In the genomic region with DNA sequence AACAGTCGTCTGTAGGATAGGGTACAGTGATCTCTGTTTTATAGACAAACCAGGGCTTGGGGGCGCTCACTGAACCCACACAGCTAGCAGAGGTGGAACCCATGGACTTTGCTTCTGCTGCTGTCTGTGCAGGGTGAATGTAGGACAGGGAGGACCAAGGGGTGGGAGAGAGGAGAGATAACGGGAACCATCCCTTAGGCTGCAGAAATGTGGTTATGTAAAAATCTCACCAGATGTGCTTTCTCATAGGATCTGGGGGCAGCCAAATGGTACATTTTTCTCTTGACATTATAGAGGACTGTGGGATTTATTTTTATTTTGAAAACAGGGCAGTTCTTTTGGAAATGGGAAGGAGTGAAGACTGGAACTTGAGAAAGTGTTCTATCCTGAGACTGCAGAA, we compare ENCODE assay signal across 31 cellular contexts. TPM values are rescaled to one million over a fixed set of nuclear protein-coding genes. Genes with fewer than 3 reads are reported as not detected.
DNase-seq lines count a peak whose midpoint lies in the region; ATAC-seq, FAIRE-seq and TF ChIP-seq lines count a peak whose summit lies in the region.
"Had no signal": no experiment of that assay in that cellular context is flagged by ENCODE, and none has a peak within 500 bp of the region (broad histone marks: within the 10 kb centered on the region; RNA-seq: fewer than 3 reads in every experiment).

No MANE protein-coding gene starts in this region.

- H4K91ac ChIP-seq in H1 (replicated peaks; ENCODE audit: insufficient read length, low read length), result no peak overlapping the region

- H3K4me1 Mint-ChIP-seq in stimulated activated memory B cell treated with anti-CD40 and anti-IgM and Interleukin-4, amounts not matched to agents 10 μg/mL and 1 μg/mL and 100 μg/mL, for 72 hours, result no peaks in the 10 kb centered on the region
- H3K4me1 Mint-ChIP-seq: activated CD4-positive, alpha-beta T cell treated with anti-CD3 and anti-CD28 coated beads for 36 hours; activated naive CD4-positive, alpha-beta T cell treated with anti-CD3 and anti-CD28 coated beads, Interleukin-2, amount 50 U/mL, for 24 hours; activated T-helper 17 cell treated with anti-CD3 and anti-CD28 coated beads, Interleukin-2, amount 50 U/mL, for 72 hours had no signal

- H2AK5ac ChIP-seq in H1 (ENCODE audit: low read depth, low read length), result 0 out of 2 replicates have a peak overlapping the region, but pooled peaks have one; percentile 82

- 0 out of 2 replicates have a peak overlapping the region, but pooled peaks have one; percentile 29 for H2BK15ac ChIP-seq in H1 (ENCODE audit: low read length)

- H3K79me1 ChIP-seq in H1 (ENCODE audit: low read depth, low read length), result no peaks in the 10 kb centered on the region

- H3K9me2 ChIP-seq in SK-N-SH, result no peaks in the 10 kb centered on the region

- CTCF ChIA-PET in SK-N-SH (lab: Yijun Ruan, JAX), result interaction anchor here (1.4 kb wide), 1 partner anchor 73 kb away, joined by 7 read pairs; no protein-coding TSS in a partner anchor
- CTCF ChIA-PET in H1 (lab: Charles Lee; ENCODE audit: partially characterized antibody), result interaction anchor here (0.6 to 1.5 kb wide), 5 partner anchors 11 to 262 kb away, joined by 3 to 7 read pairs (median 3); no protein-coding TSS in a partner anchor

- H3K9me3 Mint-ChIP-seq in stimulated activated memory B cell treated with anti-CD40 and anti-IgM and Interleukin-4, amounts not matched to agents 10 μg/mL and 1 μg/mL and 100 μg/mL, for 72 hours, result no peaks in the 10 kb centered on the region
- H3K9me3 Mint-ChIP-seq: activated naive CD4-positive, alpha-beta T cell treated with anti-CD3 and anti-CD28 coated beads, Interleukin-2, amount 50 U/mL, for 24 hours; activated T-helper 17 cell treated with anti-CD3 and anti-CD28 coated beads, Interleukin-2, amount 50 U/mL, for 72 hours; CD4-positive, alpha-beta T cell; effector memory CD8-positive, alpha-beta T cell had no signal

- FAIRE-seq in H1 (lab: Jason Lieb, UNC), result no peak

- TF ChIP-seq CTCF in SK-N-SH (IDR thresholded peaks at IDR 0.05) (no peak), H1 (IDR thresholded peaks at IDR 0.05; ENCODE audit: control extremely low read depth in 1 of 3, insufficient read depth in 1 of 3, low read depth in 1 of 3, low read length in 3 of 3) (no peak), transverse colon (IDR thresholded peaks at IDR 0.05) (no peak), WERI-Rb-1 (IDR thresholded peaks at IDR 0.05; ENCODE audit: low read depth, low read length) (no peak)

- H3K23me2 ChIP-seq in H1 (ENCODE audit: low read depth, low read length), result no peaks in the 10 kb centered on the region

- intact Hi-C loops in left ventricle myocardium superior (cut with micrococcal nuclease) (no loop called here), transverse colon (cut with DNase I; ENCODE audit: low total_unique reads) (no loop called here)

- no peak overlapping the region for H3K4me2 ChIP-seq in SK-N-SH
- H3K4me2 ChIP-seq in H1 (ENCODE audit: insufficient read depth in 1 of 2, low read depth in 2 of 2, low read length in 2 of 2), result no peak overlapping the region

- no peak overlapping the region for H4K8ac ChIP-seq in H1 (ENCODE audit: extremely low read depth, insufficient read depth, low read length)

- H3K79me2 ChIP-seq in SK-N-SH (ENCODE audit: insufficient read depth), result no peaks in the 10 kb centered on the region
- no peaks in the 10 kb centered on the region for H3K79me2 ChIP-seq in H1 (ENCODE audit: control insufficient read depth in 1 of 2, insufficient read depth in 2 of 2, low read length in 2 of 2)
- H3K79me2 ChIP-seq: parathyroid adenoma had no signal

- DNase-seq in SK-N-SH (peak; percentile 52), H1 (ENCODE audit: low read depth in 1 of 2, low spot score in 2 of 2) (no peak), left ventricle myocardium superior (no peak), transverse colon (no peak), WERI-Rb-1 (no peak)
- no peak for DNase-seq in stimulated activated CD4-positive, alpha-beta T cell treated with anti-CD3 and anti-CD28 coated beads, Interleukin-12 subunit alpha, Interleukin-12 subunit beta, amount 100 ng/mL, for 4 hours
- DNase-seq: activated CD4-positive, alpha-beta T cell treated with anti-CD3 and anti-CD28 coated beads for 36 hours; anterior cingulate cortex; CD4-positive, alpha-beta T cell; colonic mucosa; DND-41; effector memory CD8-positive, alpha-beta T cell; foreskin fibroblast; kidney glomerular epithelial cell; mesenchymal stem cell; NCI-H1048; NCI-H2107; NCI-H774; Peyer's patch; SIG-M5; stimulated activated CD4-positive, alpha-beta T cell treated with anti-CD3 and anti-CD28 coated beads, Interleukin-4, amount 100 ng/mL, for 4 hours; T-helper 9 cell; trophoblast cell had no signal

- WGBS in SK-N-SH (ENCODE audit: low lambda C conversion rate), result 54% methylated on average over 3 of the region's 3 CpGs
- WGBS in H1 (ENCODE audit: extremely low coverage in 1 of 2, insufficient coverage in 1 of 2, insufficient read length in 1 of 2, insufficient replicate concordance in 2 of 2, low coverage in 1 of 2, low lambda C conversion rate in 2 of 2, missing lambda C conversion rate in 1 of 2), 2 experiments, result 87% methylated on average over 3 of the region's 3 CpGs; no CpG with 5 or more reads in 1 of the 2 experiments
- WGBS in transverse colon (ENCODE audit: low coverage in 1 of 2), 2 donors, result 57 to 100% methylated on average over 1 to 3 of the region's 3 CpGs

- no peak overlapping the region for H3K14ac ChIP-seq in H1 (ENCODE audit: insufficient read length)

- no peaks in the 10 kb centered on the region for H3K27me3 ChIP-seq in SK-N-SH (ENCODE audit: insufficient read depth)
- no peaks in the 10 kb centered on the region for H3K27me3 ChIP-seq in H1 (replicated peaks in 1 of 4; ENCODE audit: control insufficient read depth in 3 of 4, extremely low read depth in 1 of 4, insufficient read depth in 3 of 4, low read length in 3 of 4)
- no peaks in the 10 kb centered on the region for H3K27me3 ChIP-seq in transverse colon
- H3K27me3 ChIP-seq in WERI-Rb-1 (ENCODE audit: insufficient read depth, low read depth, severe bottlenecking), result no peaks in the 10 kb centered on the region
- H3K27me3 ChIP-seq: colonic mucosa, Peyer's patch, right lobe of liver had no signal

- H3K4me3 ChIP-seq in SK-N-SH (ENCODE audit: low read depth in 2 of 2, low read length in 1 of 2) (no peak overlapping the region), H1 (ENCODE audit: extremely low read depth in 1 of 4, insufficient read depth in 2 of 4, low read depth in 3 of 4, low read length in 4 of 4) (no peak overlapping the region), transverse colon (no peak overlapping the region), WERI-Rb-1 (ENCODE audit: low read depth, low read length) (no peak overlapping the region)
- H3K4me3 ChIP-seq: colonic mucosa, Peyer's patch, right lobe of liver had no signal

- H4K5ac ChIP-seq in H1 (ENCODE audit: insufficient read length, low read depth, low read length), result no peak overlapping the region

- no peaks in the 10 kb centered on the region for H3K36me3 Mint-ChIP-seq in stimulated activated memory B cell treated with anti-CD40 and anti-IgM and Interleukin-4, amounts not matched to agents 10 μg/mL and 1 μg/mL and 100 μg/mL, for 72 hours
- H3K36me3 Mint-ChIP-seq: activated naive CD4-positive, alpha-beta T cell treated with anti-CD3 and anti-CD28 coated beads, Interleukin-2, amount 50 U/mL, for 24 hours had no signal

- H3K56ac ChIP-seq in H1 (replicated peaks; ENCODE audit: insufficient read length, low read depth, low read length), result no peak overlapping the region

- H3K4me1 ChIP-seq in SK-N-SH (ENCODE audit: control insufficient read depth in 1 of 2, insufficient read depth in 2 of 2, low read depth in 1 of 2, low read length in 1 of 2), result peaks cover 0 to 2% of the 10 kb centered on the region in 2 experiments; a peak in 1 of 4 replicates
- peaks cover 0 to 9% (median 4%) of the 10 kb centered on the region in 4 experiments; a peak in 4 of 7 replicates for H3K4me1 ChIP-seq in H1 (replicated peaks in 1 of 4; ENCODE audit: control insufficient read depth in 3 of 4, insufficient read depth in 4 of 4, low read length in 3 of 4)
- H3K4me1 ChIP-seq in transverse colon, result peaks cover 0 to 21% (median 1%) of the 10 kb centered on the region in 4 donors
- H3K4me1 ChIP-seq: colonic mucosa, parathyroid adenoma, Peyer's patch had no signal

- POLR2A ChIA-PET in SK-N-SH (lab: Yijun Ruan, JAX), result interaction anchor here (0.8 kb wide), 1 partner anchor 10 kb away, joined by 3 read pairs; no protein-coding TSS in a partner anchor
- POLR2A ChIA-PET in H1 (lab: Charles Lee; ENCODE audit: partially characterized antibody), result no interaction called here

- H3K9ac ChIP-seq in SK-N-SH (no peak overlapping the region), H1 (replicated peaks in 1 of 4; ENCODE audit: extremely low read depth in 1 of 4, low read depth in 3 of 4, low read length in 3 of 4) (no peak overlapping the region)
- H3K9ac ChIP-seq: parathyroid adenoma had no signal

- H3F3A ChIP-seq in SK-N-SH (replicated peaks; ENCODE audit: insufficient read depth), result no peaks in the 10 kb centered on the region

- H3K9me3 ChIP-seq in SK-N-SH, result no peaks in the 10 kb centered on the region
- no peaks in the 10 kb centered on the region for H3K9me3 ChIP-seq in H1 (ENCODE audit: insufficient read depth in 2 of 2, low read depth in 1 of 2, low read length in 1 of 2)
- no peaks in the 10 kb centered on the region for H3K9me3 ChIP-seq in transverse colon
- H3K9me3 ChIP-seq in WERI-Rb-1 (ENCODE audit: severe bottlenecking), result no peaks in the 10 kb centered on the region
- H3K9me3 ChIP-seq: colonic mucosa, Peyer's patch, right lobe of liver had no signal

- no peaks in the 10 kb centered on the region for H4K20me1 ChIP-seq in SK-N-SH (ENCODE audit: insufficient read depth)
- no peaks in the 10 kb centered on the region for H4K20me1 ChIP-seq in H1 (replicated peaks in 1 of 2; ENCODE audit: control insufficient read depth in 1 of 2, insufficient read depth in 2 of 2, low read length in 2 of 2)

- no peak overlapping the region for H3K27ac Mint-ChIP-seq in stimulated activated memory B cell treated with anti-CD40 and anti-IgM and Interleukin-4, amounts not matched to agents 10 μg/mL and 1 μg/mL and 100 μg/mL, for 72 hours
- H3K27ac Mint-ChIP-seq: activated CD4-positive, alpha-beta T cell treated with anti-CD3 and anti-CD28 coated beads for 36 hours; activated naive CD4-positive, alpha-beta T cell treated with anti-CD3 and anti-CD28 coated beads, Interleukin-2, amount 50 U/mL, for 24 hours; activated T-helper 17 cell treated with anti-CD3 and anti-CD28 coated beads, Interleukin-2, amount 50 U/mL, for 72 hours; CD4-positive, alpha-beta T cell; effector memory CD8-positive, alpha-beta T cell had no signal

- H2BK5ac ChIP-seq in H1 (ENCODE audit: low read depth, low read length), result no peak overlapping the region

- H3K27me3 Mint-ChIP-seq in stimulated activated memory B cell treated with anti-CD40 and anti-IgM and Interleukin-4, amounts not matched to agents 10 μg/mL and 1 μg/mL and 100 μg/mL, for 72 hours, result peaks cover 22% of the 10 kb centered on the region

- H3K18ac ChIP-seq in H1 (ENCODE audit: extremely low read depth, low read length), result no peak overlapping the region

- no peaks in the 10 kb centered on the region for H3K36me3 ChIP-seq in SK-N-SH (replicated peaks in 1 of 2; ENCODE audit: control insufficient read depth in 1 of 2, insufficient read depth in 2 of 2, low read length in 1 of 2)
- H3K36me3 ChIP-seq in H1 (ENCODE audit: control insufficient read depth in 2 of 4, insufficient read depth in 4 of 4, low read length in 3 of 4), result no peaks in the 10 kb centered on the region
- H3K36me3 ChIP-seq in transverse colon, result no peaks in the 10 kb centered on the region
- H3K36me3 ChIP-seq in WERI-Rb-1, result no peaks in the 10 kb centered on the region
- H3K36me3 ChIP-seq: colonic mucosa, Peyer's patch, right lobe of liver had no signal

- H3K23ac ChIP-seq in H1 (ENCODE audit: insufficient read length), result no peak overlapping the region

- no peak for TF ChIP-seq RAD21 in SK-N-SH (IDR thresholded peaks at IDR 0.05; ENCODE audit: low read length)
- TF ChIP-seq RAD21 in H1 (IDR thresholded peaks at IDR 0.05 in 1 of 2, conservative IDR thresholded peaks at IDR 0.05 in 1 of 2; ENCODE audit: low read depth in 2 of 2, low read length in 2 of 2), result no peak

- in situ Hi-C loops in transverse colon (cut with MboI; ENCODE audit: low pct_ligation_motif_present in 1 of 4, low pct_unique_long_range_greater_than_20kb in 1 of 4, low sequenced_read_pairs in 3 of 4), result no loop called here

- TF ChIP-seq POLR2A in H1 (IDR thresholded peaks at IDR 0.05; ENCODE audit: control extremely low read depth in 1 of 2, low read depth in 2 of 2, low read length in 2 of 2), result no peak
- TF ChIP-seq POLR2A in transverse colon (IDR thresholded peaks at IDR 0.05), result no peak

- H3K4ac ChIP-seq in H1 (replicated peaks; ENCODE audit: insufficient read length, low read depth, low read length), result no peak overlapping the region

- H2BK20ac ChIP-seq in H1 (ENCODE audit: low read length), result no peak overlapping the region

- H3K27ac ChIP-seq in SK-N-SH (ENCODE audit: low read depth in 2 of 2, low read length in 1 of 2) (no peak overlapping the region), H1 (ENCODE audit: low read depth, low read length) (no peak overlapping the region), transverse colon (peak overlapping the region in 3 of 4 donors; percentile 39 to 61 (median 51)), WERI-Rb-1 (no peak overlapping the region)
- H3K27ac ChIP-seq: 22Rv1, colonic mucosa, parathyroid adenoma, right lobe of liver had no signal

- no peak overlapping the region for H3K4me3 Mint-ChIP-seq in stimulated activated memory B cell treated with anti-CD40 and anti-IgM and Interleukin-4, amounts not matched to agents 10 μg/mL and 1 μg/mL and 100 μg/mL, for 72 hours
- H3K4me3 Mint-ChIP-seq: activated CD4-positive, alpha-beta T cell treated with anti-CD3 and anti-CD28 coated beads for 36 hours; activated naive CD4-positive, alpha-beta T cell treated with anti-CD3 and anti-CD28 coated beads, Interleukin-2, amount 50 U/mL, for 24 hours; activated T-helper 17 cell treated with anti-CD3 and anti-CD28 coated beads, Interleukin-2, amount 50 U/mL, for 72 hours; CD4-positive, alpha-beta T cell; effector memory CD8-positive, alpha-beta T cell had no signal

- no peak overlapping the region for H2BK120ac ChIP-seq in H1 (replicated peaks; ENCODE audit: low read depth, low read length)

- ATAC-seq in SK-N-SH treated with all-trans-retinoic acid at 6 μM for 48 hours (no peak), left ventricle myocardium superior (peak; percentile 90)
- no peak for ATAC-seq in stimulated activated memory B cell treated with anti-CD40 and anti-IgM and Interleukin-4, amounts not matched to agents 10 μg/mL and 1 μg/mL and 100 μg/mL, for 72 hours
- ATAC-seq: activated CD4-positive, alpha-beta T cell treated with anti-CD3 and anti-CD28 coated beads for 36 hours; activated T-helper 17 cell treated with anti-CD3 and anti-CD28 coated beads, Interleukin-2, amount 50 U/mL, for 72 hours; effector memory CD8-positive, alpha-beta T cell; right lobe of liver had no signal

- TF ChIP-seq EP300 in SK-N-SH (IDR thresholded peaks at IDR 0.05; ENCODE audit: borderline replicate concordance in 1 of 2, low read depth in 1 of 2, low read length in 1 of 2), result no peak; a peak in 1 of 4 replicates
- no peak for TF ChIP-seq EP300 in H1 (IDR thresholded peaks at IDR 0.05; ENCODE audit: borderline replicate concordance in 1 of 2, low read depth in 2 of 2, low read length in 2 of 2)
- TF ChIP-seq EP300 in transverse colon (IDR thresholded peaks at IDR 0.05; ENCODE audit: low read depth), result no peak

- no peak overlapping the region for H2BK12ac ChIP-seq in H1 (ENCODE audit: low read depth, low read length)

- no peak overlapping the region for H2AFZ ChIP-seq in SK-N-SH (ENCODE audit: low read depth)
- no peak overlapping the region for H2AFZ ChIP-seq in H1 (ENCODE audit: low read length)
- H2AFZ ChIP-seq: parathyroid adenoma had no signal

RNA-seq across cellular contexts. Expression of gene NFASC, which starts 8.7 kb away (rescaled TPM):
- polyA plus RNA-seq in SK-N-SH (2012; rRNA removed) (4.6 and 6.0 TPM in 2 replicates), H1 (2011; rRNA removed) (5.0 and 6.9 TPM in 2 replicates)
- 2.2 and 3.3 TPM in 2 replicates for polyA plus RNA-seq in SK-N-SH (2012; cell fraction: cytosol; rRNA removed)
- polyA plus RNA-seq in SK-N-SH (2012; cell fraction: nucleus; rRNA removed), result 11.5 and 11.6 TPM in 2 replicates
- 10.4 and 15.2 TPM in 2 replicates for total RNA-seq in H1 (2021; fragmentation: NEBNext Ultra II Directional; extraction: Animal tissue kit (Norgen Biotek cat#: 25700))
- polyA plus RNA-seq in H1 (2011; cell fraction: cytosol; rRNA removed), result 5.6 TPM
- polyA plus RNA-seq in H1 (2011; cell fraction: nucleus; rRNA removed), result 16.2 TPM
- 5.0 to 6.4 TPM (median 6.1 TPM) in 4 replicates for polyA plus RNA-seq in H1 (2012, experiment 1 of 2)
- polyA plus RNA-seq in H1 (2012, experiment 2 of 2), result 3.0 TPM
- polyA plus RNA-seq in H1 (2013, experiment 1 of 2), result 12.9 TPM
- 12.7 TPM for polyA plus RNA-seq in H1 (2013, experiment 2 of 2)
- 9.3 and 10.2 TPM in 2 replicates for polyA minus RNA-seq in H1 (2011; rRNA and poly(A)+ RNA removed)
- 4.8 TPM for polyA minus RNA-seq in H1 (2011; cell fraction: cytosol; rRNA and poly(A)+ RNA removed)
- 14.8 TPM for polyA minus RNA-seq in H1 (2011; cell fraction: nucleus; rRNA and poly(A)+ RNA removed)
- total RNA-seq in left ventricle myocardium superior (11.6 TPM), transverse colon (10 to 100 TPM; 11.3 to 48.8 (median 13.4) TPM)
- total RNA-seq: CD4-positive, alpha-beta T cell; HT-29 had no signal

Comparison
In these comparisons a context has a peak if more than half of its experiments do, and no peak if none do; other contexts are left out.
1. H3K27ac ChIP-seq: peak in transverse colon (3 of 4); none in SK-N-SH (0 of 2), H1 (single experiment) and WERI-Rb-1 (single experiment).